1 cellular context compared by ENCODE assay signal in genomic region chr22:28923826-28924732, GRCh38.
TF ChIP-seq lines count a peak whose summit lies in the region.

No MANE protein-coding gene starts in this region.

TF ChIP-seq in HepG2, 621 proteins besides CTCF, POLR2A, EP300 and RAD21 (continued from another document and continues in another):
- TF ChIP-seq HOMEZ (CRISPR knock-in tag; IDR thresholded peaks at IDR 0.05; ENCODE audit: low read depth) (peak; percentile 69), THRA (CRISPR knock-in tag; IDR thresholded peaks at IDR 0.05; ENCODE audit: borderline replicate concordance) (peak; percentile 92; the same call in 1 of the 2 replicates), MXD4 (CRISPR knock-in tag; IDR thresholded peaks at IDR 0.05) (peak; percentile 39; the same call in 1 of the 2 replicates), ZBTB20 (CRISPR knock-in tag; IDR thresholded peaks at IDR 0.05; ENCODE audit: borderline replicate concordance, low read depth) (no peak), EEA1 (CRISPR knock-in tag; IDR thresholded peaks at IDR 0.05; ENCODE audit: borderline replicate concordance) (no peak), SPEN (CRISPR knock-in tag; IDR thresholded peaks at IDR 0.05; ENCODE audit: low read depth) (no peak), ZNF142 (CRISPR knock-in tag; IDR thresholded peaks at IDR 0.05) (no peak), SNRNP70 (IDR thresholded peaks at IDR 0.05; ENCODE audit: low read depth, low read length) (no peak), NFATC3 (CRISPR knock-in tag; IDR thresholded peaks at IDR 0.05) (no peak), ZNF264 (CRISPR knock-in tag; IDR thresholded peaks at IDR 0.05) (peak; percentile 66; the same call in 1 of the 2 replicates), ZNF547 (CRISPR knock-in tag; IDR thresholded peaks at IDR 0.05) (0 out of 2 replicates have a peak, but pooled peaks have one; percentile 19), ZFX (CRISPR knock-in tag; IDR thresholded peaks at IDR 0.05; ENCODE audit: low read depth) (no peak), ZBTB42 (CRISPR knock-in tag; IDR thresholded peaks at IDR 0.05) (peak; percentile 96), ZNF160 (CRISPR knock-in tag; IDR thresholded peaks at IDR 0.05) (no peak), TEAD2 (CRISPR knock-in tag; IDR thresholded peaks at IDR 0.05) (no peak), REXO4 (CRISPR knock-in tag; IDR thresholded peaks at IDR 0.05; ENCODE audit: borderline replicate concordance) (no peak), ZNF333 (CRISPR knock-in tag; IDR thresholded peaks at IDR 0.05; ENCODE audit: borderline replicate concordance) (no peak; the same call in 1 of the 2 replicates), UBTF (CRISPR knock-in tag; IDR thresholded peaks at IDR 0.05) (peak; percentile 57), CBX2 (IDR thresholded peaks at IDR 0.05; ENCODE audit: low read depth, low read length) (no peak), CBX2 (CRISPR knock-in tag; IDR thresholded peaks at IDR 0.05; ENCODE audit: low read depth) (no peak), ZMAT5 (CRISPR knock-in tag; IDR thresholded peaks at IDR 0.05; ENCODE audit: borderline replicate concordance, low read depth) (no peak), NFYC (CRISPR knock-in tag; IDR thresholded peaks at IDR 0.05) (peak; percentile 30; the same call in 1 of the 2 replicates), TOE1 (CRISPR knock-in tag; IDR thresholded peaks at IDR 0.05) (no peak), MIER2 (CRISPR knock-in tag; IDR thresholded peaks at IDR 0.05) (no peak; the same call in 1 of the 2 replicates), ZNF3 (CRISPR knock-in tag; IDR thresholded peaks at IDR 0.05) (no peak; the same call in 1 of the 2 replicates), KLF12 (CRISPR knock-in tag; IDR thresholded peaks at IDR 0.05; ENCODE audit: borderline replicate concordance) (no peak), JDP2 (CRISPR knock-in tag; IDR thresholded peaks at IDR 0.05; ENCODE audit: borderline replicate concordance) (peak; percentile 58; the same call in 1 of the 2 replicates), SRY (CRISPR knock-in tag; IDR thresholded peaks at IDR 0.05) (no peak; the same call in 1 of the 2 replicates), ZNF784 (CRISPR knock-in tag; IDR thresholded peaks at IDR 0.05; ENCODE audit: borderline replicate concordance) (peak; percentile 86), NFAT5 (CRISPR knock-in tag; IDR thresholded peaks at IDR 0.05) (peak; percentile 82; the same call in 1 of the 2 replicates), ZBTB4 (CRISPR knock-in tag; IDR thresholded peaks at IDR 0.05; ENCODE audit: borderline replicate concordance) (peak; percentile 64; the same call in 1 of the 2 replicates), SIN3B (IDR thresholded peaks at IDR 0.05; ENCODE audit: low read length) (no peak), ATF4 (CRISPR knock-in tag; IDR thresholded peaks at IDR 0.05) (peak; percentile 67 to 98; a peak in 2 of 4 replicates), ZNF33B (CRISPR knock-in tag; IDR thresholded peaks at IDR 0.05) (0 out of 2 replicates have a peak, but pooled peaks have one; percentile 25)
